18 cellular contexts compared by ENCODE assay signal in the genomic region with DNA sequence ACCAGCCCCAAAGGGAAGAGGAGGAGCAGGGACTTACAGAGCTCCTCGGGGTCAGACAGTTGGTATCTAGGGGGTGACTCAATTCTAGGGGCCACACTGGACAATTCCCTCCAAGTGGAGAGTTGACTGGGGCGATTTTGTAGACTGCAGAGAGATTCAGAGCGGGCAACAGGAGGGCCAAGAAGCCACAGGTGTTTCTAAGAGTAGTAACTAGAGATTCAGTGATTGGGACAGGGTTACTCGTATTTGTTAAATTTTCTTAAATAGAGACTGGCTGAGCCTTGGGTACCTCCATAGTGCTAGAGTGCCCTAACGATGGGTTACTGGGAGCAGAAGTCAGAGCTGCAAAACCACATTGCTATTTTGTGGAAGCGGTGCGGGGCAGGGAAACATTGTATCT. TPM values are rescaled to one million over a fixed set of nuclear protein-coding genes. Genes with fewer than 3 reads are reported as not detected.
DNase-seq lines count a peak whose midpoint lies in the region; ATAC-seq and TF ChIP-seq lines count a peak whose summit lies in the region.
"Had no signal": no experiment of that assay in that cellular context is flagged by ENCODE, and none has a peak within 500 bp of the region (broad histone marks: within the 10 kb centered on the region; RNA-seq: fewer than 3 reads in every experiment).

No MANE protein-coding gene starts in this region.

- no peak for TF ChIP-seq POLR2A in prostate gland (IDR thresholded peaks at IDR 0.05)

- CTCF ChIA-PET in CD4-positive, alpha-beta memory T cell (lab: Charles Lee; ENCODE audit: partially characterized antibody): interaction anchor here (1.4 to 2.6 kb wide), 3 partner anchors 13 to 157 kb away, joined by 4 to 11 read pairs (median 7); no protein-coding TSS in a partner anchor
- CTCF ChIA-PET in naive thymus-derived CD4-positive, alpha-beta T cell (lab: Charles Lee): interaction anchor here (0.5 to 0.7 kb wide), 2 partner anchors 214 to 392 kb away, joined by 3 read pairs; no protein-coding TSS in a partner anchor

- H3K9me3 Mint-ChIP-seq in CD4-positive, CD25-positive, alpha-beta regulatory T cell: no peaks in the 10 kb centered on the region
- no peaks in the 10 kb centered on the region for H3K9me3 Mint-ChIP-seq in CD4-positive, alpha-beta memory T cell
- H3K9me3 Mint-ChIP-seq in naive thymus-derived CD4-positive, alpha-beta T cell: no peaks in the 10 kb centered on the region
- H3K9me3 Mint-ChIP-seq: H9 had no signal

- no peaks in the 10 kb centered on the region for H3K9me3 ChIP-seq in CD4-positive, CD25-positive, alpha-beta regulatory T cell (ENCODE audit: control insufficient read depth in 2 of 2, low read length in 2 of 2)
- H3K9me3 ChIP-seq in CD4-positive, alpha-beta memory T cell (ENCODE audit: control insufficient read depth in 1 of 2, low read length in 2 of 2): no peaks in the 10 kb centered on the region
- H3K9me3 ChIP-seq in naive thymus-derived CD4-positive, alpha-beta T cell (ENCODE audit: control insufficient read depth in 2 of 3, low read length in 3 of 3): no peaks in the 10 kb centered on the region
- H3K9me3 ChIP-seq in prostate gland: no peaks in the 10 kb centered on the region
- H3K9me3 ChIP-seq: BE2C had no signal

- H3K27me3 Mint-ChIP-seq in CD4-positive, CD25-positive, alpha-beta regulatory T cell: no peaks in the 10 kb centered on the region
- H3K27me3 Mint-ChIP-seq in CD4-positive, alpha-beta memory T cell: no peaks in the 10 kb centered on the region
- no peaks in the 10 kb centered on the region for H3K27me3 Mint-ChIP-seq in naive thymus-derived CD4-positive, alpha-beta T cell

- intact Hi-C loops in CD4-positive, alpha-beta memory T cell (cut with micrococcal nuclease): no loop called here
- intact Hi-C loops in naive thymus-derived CD4-positive, alpha-beta T cell (cut with micrococcal nuclease): loop anchor here in 1 of 2 donors (5.0 kb wide), 3 partner anchors 47 to 523 kb away; a partner anchor contains a TSS
- intact Hi-C loops in prostate gland (cut with DNase I): loop anchor here (5.0 to 10.0 kb wide), 3 partner anchors 65 to 252 kb away; a partner anchor contains a TSS

- TF ChIP-seq CTCF in VCaP (conservative IDR thresholded peaks at IDR 0.05): no peak
- TF ChIP-seq CTCF in prostate gland (IDR thresholded peaks at IDR 0.05): no peak

- H3K27me3 ChIP-seq in CD4-positive, CD25-positive, alpha-beta regulatory T cell (ENCODE audit: control insufficient read depth, insufficient read depth, low read length): no peaks in the 10 kb centered on the region
- no peaks in the 10 kb centered on the region for H3K27me3 ChIP-seq in CD4-positive, alpha-beta memory T cell (ENCODE audit: insufficient read depth, low read length)
- H3K27me3 ChIP-seq in naive thymus-derived CD4-positive, alpha-beta T cell (ENCODE audit: control insufficient read depth in 2 of 2, insufficient read depth in 2 of 2, low read length in 2 of 2): no peaks in the 10 kb centered on the region
- no peaks in the 10 kb centered on the region for H3K27me3 ChIP-seq in prostate gland (replicated peaks; ENCODE audit: insufficient read depth)
- H3K27me3 ChIP-seq: BE2C had no signal

- H3K36me3 ChIP-seq in CD4-positive, CD25-positive, alpha-beta regulatory T cell (ENCODE audit: control insufficient read depth, insufficient read depth, low read length): peaks cover 6% of the 10 kb centered on the region
- no peaks in the 10 kb centered on the region for H3K36me3 ChIP-seq in CD4-positive, alpha-beta memory T cell (ENCODE audit: insufficient read depth, low read length)
- H3K36me3 ChIP-seq in naive thymus-derived CD4-positive, alpha-beta T cell (ENCODE audit: control insufficient read depth in 2 of 3, insufficient read depth in 3 of 3, low read length in 3 of 3): peaks cover 0 to 30% (median 0%) of the 10 kb centered on the region in 3 experiments
- no peaks in the 10 kb centered on the region for H3K36me3 ChIP-seq in prostate gland
- H3K36me3 ChIP-seq: BE2C had no signal

- WGBS in prostate gland: 86% methylated on average over 7 of the region's 7 CpGs

- ATAC-seq in CD4-positive, CD25-positive, alpha-beta regulatory T cell (ENCODE audit: low read depth in 2 of 2): no peak
- ATAC-seq in naive thymus-derived CD4-positive, alpha-beta T cell: no peak
- ATAC-seq in GM21367 (IDR thresholded peaks at IDR 0.05; ENCODE audit: unreplicated experiment) (no peak), HG03135 (IDR thresholded peaks at IDR 0.05; ENCODE audit: unreplicated experiment) (no peak)

- H3K27ac Mint-ChIP-seq in CD4-positive, CD25-positive, alpha-beta regulatory T cell: peak overlapping the region in 2 of 3 donors; percentile 11 to 60
- peak overlapping the region in 4 of 7 donors; percentile 32 to 59 (median 49) for H3K27ac Mint-ChIP-seq in CD4-positive, alpha-beta memory T cell
- H3K27ac Mint-ChIP-seq in naive thymus-derived CD4-positive, alpha-beta T cell: peak overlapping the region in 7 of 9 donors; percentile 6 to 86 (median 38)

- peaks cover 13% of the 10 kb centered on the region for H3K36me3 Mint-ChIP-seq in CD4-positive, CD25-positive, alpha-beta regulatory T cell
- peaks cover 7 to 37% of the 10 kb centered on the region in 2 donors for H3K36me3 Mint-ChIP-seq in CD4-positive, alpha-beta memory T cell
- peaks cover 0 to 3% (median 0%) of the 10 kb centered on the region in 5 donors for H3K36me3 Mint-ChIP-seq in naive thymus-derived CD4-positive, alpha-beta T cell

- H3K27ac ChIP-seq in CD4-positive, CD25-positive, alpha-beta regulatory T cell (ENCODE audit: insufficient read depth, low read length, poor library complexity, severe bottlenecking): no peak overlapping the region
- H3K27ac ChIP-seq in CD4-positive, alpha-beta memory T cell (ENCODE audit: low read depth, low read length): no peak overlapping the region
- peak overlapping the region; percentile 96; the same call in 1 of the 2 replicates for H3K27ac ChIP-seq in VCaP
- H3K27ac ChIP-seq in naive thymus-derived CD4-positive, alpha-beta T cell (ENCODE audit: low read depth, low read length): no peak overlapping the region
- no peak overlapping the region for H3K27ac ChIP-seq in prostate gland
- H3K27ac ChIP-seq: GM23248 had no signal

- H3K4me3 ChIP-seq in CD4-positive, CD25-positive, alpha-beta regulatory T cell (ENCODE audit: low read depth, low read length): no peak overlapping the region
- no peak overlapping the region for H3K4me3 ChIP-seq in CD4-positive, alpha-beta memory T cell (ENCODE audit: low read length in 2 of 2)
- H3K4me3 ChIP-seq in naive thymus-derived CD4-positive, alpha-beta T cell (ENCODE audit: low read length): no peak overlapping the region
- H3K4me3 ChIP-seq in prostate gland: no peak overlapping the region
- H3K4me3 ChIP-seq: GM23248 had no signal

- H3K4me1 ChIP-seq in CD4-positive, CD25-positive, alpha-beta regulatory T cell (ENCODE audit: control insufficient read depth, insufficient read depth, low read length, poor library complexity, severe bottlenecking): peaks cover 23% of the 10 kb centered on the region
- peaks cover 17% of the 10 kb centered on the region for H3K4me1 ChIP-seq in CD4-positive, alpha-beta memory T cell (ENCODE audit: insufficient read depth, low read length)
- peaks cover 9 to 14% of the 10 kb centered on the region in 2 donors for H3K4me1 ChIP-seq in naive thymus-derived CD4-positive, alpha-beta T cell (ENCODE audit: control insufficient read depth in 2 of 2, insufficient read depth in 2 of 2, low read length in 2 of 2)
- H3K4me1 ChIP-seq in prostate gland (replicated peaks): no peaks in the 10 kb centered on the region
- H3K4me1 ChIP-seq: BE2C had no signal

- H3K4me1 Mint-ChIP-seq in CD4-positive, CD25-positive, alpha-beta regulatory T cell: peaks cover 6 to 23% (median 17%) of the 10 kb centered on the region in 4 donors
- H3K4me1 Mint-ChIP-seq in CD4-positive, alpha-beta memory T cell: peaks cover 9 to 27% (median 18%) of the 10 kb centered on the region in 4 donors
- peaks cover 7 to 33% (median 21%) of the 10 kb centered on the region in 7 donors for H3K4me1 Mint-ChIP-seq in naive thymus-derived CD4-positive, alpha-beta T cell

- peak overlapping the region in 1 of 4 donors; percentile 96 for H3K4me3 Mint-ChIP-seq in CD4-positive, CD25-positive, alpha-beta regulatory T cell
- no peak overlapping the region for H3K4me3 Mint-ChIP-seq in CD4-positive, alpha-beta memory T cell
- no peak overlapping the region for H3K4me3 Mint-ChIP-seq in naive thymus-derived CD4-positive, alpha-beta T cell

- POLR2A ChIA-PET in CD4-positive, alpha-beta memory T cell (lab: Charles Lee; ENCODE audit: partially characterized antibody): interaction anchor here (0.7 to 1.6 kb wide), 2 partner anchors 110 to 145 kb away, joined by 3 to 4 read pairs; no protein-coding TSS in a partner anchor
- POLR2A ChIA-PET in naive thymus-derived CD4-positive, alpha-beta T cell (lab: Charles Lee): interaction anchor here (0.9 kb wide), 1 partner anchor 13 kb away, joined by 3 read pairs; no protein-coding TSS in a partner anchor

- DNase-seq in CD4-positive, CD25-positive, alpha-beta regulatory T cell: no peak
- no peak for DNase-seq in CD4-positive, alpha-beta memory T cell
- no peak for DNase-seq in naive thymus-derived CD4-positive, alpha-beta T cell
- no peak for DNase-seq in Kasumi-1 (lab: John Stamatoyannopoulos, UW)
- DNase-seq in prostate gland (ENCODE audit: low spot score): no peak
- DNase-seq: BE2C, GM23248, H9, IMR-90, NCI-H1417 treated with DMSO at 0.1 percent for 48 hours, NCI-H187, NCI-H446, NCI-H526, OCI-M1, Right ventricle myocardium superior had no signal

RNA-seq across cellular contexts. Expression of a gene that starts 3.3 kb away (rescaled TPM):
- 193 TPM for total RNA-seq in CD4-positive, CD25-positive, alpha-beta regulatory T cell
- polyA plus RNA-seq in CD4-positive, CD25-positive, alpha-beta regulatory T cell: 100 to 1,000 TPM; 115 to 130 (median 121) TPM
- 10 to 100 TPM; 73.6 to 78.5 TPM for total RNA-seq in CD4-positive, alpha-beta memory T cell
- polyA plus RNA-seq in CD4-positive, alpha-beta memory T cell: 100 to 1,000 TPM in 1 of 2 donors, 10 to 100 TPM in 1; 81.9 to 123 TPM
- 100 to 1,000 TPM in 2 of 5 experiments, 10 to 100 TPM in 3; 50.5 to 184 (median 84.2) TPM for total RNA-seq in naive thymus-derived CD4-positive, alpha-beta T cell
- polyA plus RNA-seq in naive thymus-derived CD4-positive, alpha-beta T cell: 10 to 100 TPM; 72.9 to 84.3 TPM
- total RNA-seq in prostate gland: 10 to 100 TPM; 82.7 to 87.4 TPM

RNA-seq across cellular contexts. Expression of a gene that starts 27.2 kb away (rescaled TPM):
- 33.7 TPM for total RNA-seq in CD4-positive, CD25-positive, alpha-beta regulatory T cell
- 10 to 100 TPM in 2 of 4 donors, 1 to 10 TPM in 2; 7.3 to 11.4 (median 9.6) TPM for polyA plus RNA-seq in CD4-positive, CD25-positive, alpha-beta regulatory T cell
- 10 to 100 TPM; 30.9 to 31.1 TPM for total RNA-seq in CD4-positive, alpha-beta memory T cell
- polyA plus RNA-seq in CD4-positive, alpha-beta memory T cell: 10 to 100 TPM in 1 of 2 donors, 1 to 10 TPM in 1; 6.3 to 18.7 TPM
- 10 to 100 TPM; 10.3 to 37.0 (median 23.6) TPM for total RNA-seq in naive thymus-derived CD4-positive, alpha-beta T cell
- 1 to 10 TPM; 4.4 to 4.7 TPM for polyA plus RNA-seq in naive thymus-derived CD4-positive, alpha-beta T cell
- total RNA-seq in prostate gland: 100 to 1,000 TPM in 1 of 2 donors, 10 to 100 TPM in 1; 94.4 to 120 TPM

RNA-seq across cellular contexts. Expression of a gene that starts 42.9 kb away (rescaled TPM):
- total RNA-seq in CD4-positive, CD25-positive, alpha-beta regulatory T cell: 40.5 TPM
- 10 to 100 TPM; 21.2 to 35.2 (median 26.8) TPM for polyA plus RNA-seq in CD4-positive, CD25-positive, alpha-beta regulatory T cell
- 10 to 100 TPM; 40.8 to 44.2 TPM for total RNA-seq in CD4-positive, alpha-beta memory T cell
- polyA plus RNA-seq in CD4-positive, alpha-beta memory T cell: 10 to 100 TPM; 22.5 to 46.3 TPM
- 10 to 100 TPM; 31.5 to 87.9 (median 39.1) TPM for total RNA-seq in naive thymus-derived CD4-positive, alpha-beta T cell
- 10 to 100 TPM; 16.6 to 25.3 TPM for polyA plus RNA-seq in naive thymus-derived CD4-positive, alpha-beta T cell
- total RNA-seq in prostate gland: 10 to 100 TPM; 51.6 to 57.5 TPM
